ENCODE assay signal across 9 cellular contexts in genomic region chr2:75174519-75174918, GRCh38. TPM values are rescaled to one million over a fixed set of nuclear protein-coding genes. Genes with fewer than 3 reads are reported as not detected.
"Had no signal": no experiment of that assay in that cellular context is flagged by ENCODE, and none has a peak within 500 bp of the region (broad histone marks: within the 10 kb centered on the region; RNA-seq: fewer than 3 reads in every experiment).

No MANE protein-coding gene starts in this region.

- H2AFZ ChIP-seq: GM23248 had no signal

- DNase-seq: H7, HCEC 1CT, IMR-90, Karpas-422, KBM-7 had no signal

- H3K4me2 ChIP-seq: KMS-11 had no signal

- H3K27ac ChIP-seq: GM23248, KMS-11 had no signal

- FAIRE-seq: HTR-8/SVneo had no signal

- H3K4me3 ChIP-seq: GM23248 had no signal

- H3K9ac ChIP-seq: GM23248, KMS-11 had no signal

RNA-seq across cellular contexts. Expression of gene TACR1, which starts 24.8 kb away (rescaled TPM):
- total RNA-seq: HT-29 had no signal
